15 cellular contexts compared by ENCODE assay signal in genomic region chr2:25712455-25712854, GRCh38.
"Had no signal": no experiment of that assay in that cellular context is flagged by ENCODE, and none has a peak within 500 bp of the region (broad histone marks: within the 10 kb centered on the region; RNA-seq: fewer than 3 reads in every experiment).

No MANE protein-coding gene starts in this region.

- H3K36me3 Mint-ChIP-seq: activated naive CD4-positive, alpha-beta T cell treated with anti-CD3 and anti-CD28 coated beads, Interleukin-2, amount 50 U/mL, for 72 hours had no signal

- ATAC-seq: activated CD4-positive, CD25-positive, alpha-beta regulatory T cell treated with anti-CD3 and anti-CD28 coated beads, Interleukin-2, amount 50 U/mL, for 24 hours; activated naive CD4-positive, alpha-beta T cell treated with anti-CD3 and anti-CD28 coated beads, Interleukin-2, amount 50 U/mL, for 72 hours; body of pancreas; gastroesophageal sphincter; pancreas had no signal

- DNase-seq: activated effector memory CD4-positive, alpha-beta T cell treated with anti-CD3 and anti-CD28 coated beads, Interleukin-2, amount 50 U/mL, for 16 hours; activated T-cell treated with anti-CD3 and anti-CD28 coated beads, Interleukin-2, amount 50 U/mL, for 1 hour; amniotic stem cell; body of pancreas; cortex of kidney; effector memory CD4-positive, alpha-beta T cell; left lung; pancreas; stimulated activated CD4-positive, alpha-beta T cell treated with anti-CD3 and anti-CD28 coated beads, Interleukin-4, amount 100 ng/mL, for 4 hours had no signal

- H3K9me3 Mint-ChIP-seq: activated naive CD4-positive, alpha-beta T cell treated with anti-CD3 and anti-CD28 coated beads, Interleukin-2, amount 50 U/mL, for 72 hours; central memory CD8-positive, alpha-beta T cell; memory B cell; T-helper 1 cell treated with Interleukin-12 subunit alpha and Interleukin-12 subunit beta and Interleukin-4 antibody, amounts not matched to agents 30 μg/mL and 1 μg/mL, for 36 hours had no signal

- H3K27ac Mint-ChIP-seq: activated naive CD4-positive, alpha-beta T cell treated with anti-CD3 and anti-CD28 coated beads, Interleukin-2, amount 50 U/mL, for 72 hours; memory B cell; T-helper 1 cell treated with Interleukin-12 subunit alpha and Interleukin-12 subunit beta and Interleukin-4 antibody, amounts not matched to agents 30 μg/mL and 1 μg/mL, for 36 hours had no signal
